1 cellular context compared by ENCODE assay signal in genomic region chr6:110180228-110181008, GRCh38.
TF ChIP-seq lines count a peak whose summit lies in the region.

Gene CDC40, plus strand, starts transcription at chr6:110180427. Its CDS starts 18 bp downstream, at chr6:110180445.

TF ChIP-seq in GM12878, 131 proteins besides CTCF, POLR2A, EP300 and RAD21 (continued from another document):
- TF ChIP-seq IRF3 (IDR thresholded peaks at IDR 0.05) (no peak), SREBF2 (IDR thresholded peaks at IDR 0.05; ENCODE audit: low read length) (no peak), MTA3 (IDR thresholded peaks at IDR 0.05; ENCODE audit: borderline replicate concordance, low read length) (no peak), USF1 (IDR thresholded peaks at IDR 0.05; ENCODE audit: borderline replicate concordance, extremely low read length, insufficient read depth, low read depth, low read length) (no peak), TCF3 (IDR thresholded peaks at IDR 0.05; ENCODE audit: borderline replicate concordance, insufficient read depth, low read depth, low read length) (no peak), NFXL1 (IDR thresholded peaks at IDR 0.05; ENCODE audit: borderline replicate concordance) (no peak), ZSCAN29 (IDR thresholded peaks at IDR 0.05) (no peak), JUND (IDR thresholded peaks at IDR 0.05; ENCODE audit: low read depth, low read length) (no peak), E2F4 (IDR thresholded peaks at IDR 0.05; ENCODE audit: low read depth, low read length) (no peak)
TF ChIP-seq in GM12878: peak in this region for 36.
